Comparison of ENCODE assay signal across 1 cellular context in genomic region chr11:123439616-123440015, GRCh38.
A peak's percentile ranks its signal among the peaks of the same experiment; 100 is the strongest.
TF ChIP-seq lines count a peak whose summit lies in the region.

No MANE protein-coding gene starts in this region.

TF ChIP-seq in GM12878, 131 proteins besides CTCF, POLR2A, EP300 and RAD21:
- TF ChIP-seq EED (IDR thresholded peaks at IDR 0.05; ENCODE audit: low read depth) (peak; percentile 35; the same call in 1 of the 2 replicates), RUNX3 (IDR thresholded peaks at IDR 0.05; ENCODE audit: low read length) (peak; percentile 72), POU2F2 (IDR thresholded peaks at IDR 0.05; ENCODE audit: borderline replicate concordance, low read depth, low read length) (no peak), ATF3 (IDR thresholded peaks at IDR 0.05; ENCODE audit: borderline replicate concordance, extremely low read depth, low read depth, low read length) (no peak)
